19 cellular contexts compared by ENCODE assay signal in genomic region chr19:5504115-5504514, GRCh38. TPM values are rescaled to one million over a fixed set of nuclear protein-coding genes. Genes with fewer than 3 reads are reported as not detected.
DNase-seq lines count a peak whose midpoint lies in the region; ATAC-seq, FAIRE-seq and TF ChIP-seq lines count a peak whose summit lies in the region.
"Had no signal": no experiment of that assay in that cellular context is flagged by ENCODE, and none has a peak within 500 bp of the region (broad histone marks: within the 10 kb centered on the region; RNA-seq: fewer than 3 reads in every experiment).

No MANE protein-coding gene starts in this region.

- DNase-seq in DND-41 (no peak), astrocyte of the spinal cord (ENCODE audit: low read depth, low spot score) (no peak), iPS-NIHi7 (ENCODE audit: extremely low spot score) (peak; percentile 50), GM12891 (ENCODE audit: insufficient read length, low spot score) (no peak), NCI-H1105 treated with DMSO at 0.1 percent for 48 hours (lab: John Stamatoyannopoulos, UW) (no peak)
- DNase-seq: activated B cell treated with CpG ODN at 0.5 μM for 24 hours; activated CD4-positive, alpha-beta memory T cell treated with anti-CD3 and anti-CD28 coated beads, Interleukin-2, amount 10 ng/mL, durations not matched to agents 7 days and 5 days; activated T-cell treated with anti-CD3 and anti-CD28 coated beads, Interleukin-2, amount 50 U/mL, for 24 hours; colonic mucosa; EL; NCI-H146; NCI-H226; SK-N-SH; spleen; stimulated activated CD4-positive, alpha-beta T cell treated with anti-CD3 and anti-CD28 coated beads, Interleukin-4, amount 100 ng/mL, for 4 hours had no signal

- no peak for TF ChIP-seq POLR2A in GM12891 (IDR thresholded peaks at IDR 0.05; ENCODE audit: low read depth, low read length)

- H3K27ac ChIP-seq in DND-41 (ENCODE audit: low read length), result no peak overlapping the region
- H3K27ac ChIP-seq: colonic mucosa, heart left ventricle, spleen had no signal

- no peak for FAIRE-seq in GM12891 (lab: Jason Lieb, UNC)
- FAIRE-seq: GM18507 had no signal

- H3K9ac ChIP-seq in DND-41 (ENCODE audit: low read depth, low read length), result no peak overlapping the region
- H3K9ac ChIP-seq: SK-N-SH had no signal

- no peaks in the 10 kb centered on the region for H3K36me3 ChIP-seq in DND-41 (ENCODE audit: insufficient read depth, low read length)
- H3K36me3 ChIP-seq: colonic mucosa, heart left ventricle, spleen had no signal

- H3K4me1 ChIP-seq in DND-41 (ENCODE audit: insufficient read depth, low read length), result no peaks in the 10 kb centered on the region
- H3K4me1 ChIP-seq: colonic mucosa, heart left ventricle, spleen had no signal

- H3K27me3 ChIP-seq in DND-41 (ENCODE audit: insufficient read depth, low read length, poor library complexity), result no peaks in the 10 kb centered on the region
- H3K27me3 ChIP-seq: colonic mucosa had no signal

- TF ChIP-seq CTCF in DND-41 (IDR thresholded peaks at IDR 0.05; ENCODE audit: borderline replicate concordance, extremely low read depth, low read length, poor library complexity, severe bottlenecking), result peak; percentile 33
- TF ChIP-seq CTCF in GM12873 (IDR thresholded peaks at IDR 0.05; ENCODE audit: insufficient read depth, low read depth, low read length, missing control alignments), result peak; percentile 40
- peak; percentile 18 for TF ChIP-seq CTCF in astrocyte of the spinal cord (IDR thresholded peaks at IDR 0.05; ENCODE audit: low read depth, low read length)

- H3K4me2 ChIP-seq in DND-41 (ENCODE audit: insufficient read depth, low read length), result no peak overlapping the region
- H3K4me2 ChIP-seq: SK-N-SH had no signal

- in situ Hi-C loops in astrocyte of the spinal cord (cut with HindIII; ENCODE audit: low sequenced_read_pairs), result no loop called here

- H4K20me1 ChIP-seq in DND-41 (ENCODE audit: insufficient read depth, low read length), result no peaks in the 10 kb centered on the region

- no peak overlapping the region for H2AFZ ChIP-seq in DND-41 (ENCODE audit: low read depth, low read length)

- H3K4me3 ChIP-seq in DND-41 (ENCODE audit: low read depth in 1 of 2, low read length in 2 of 2) (no peak overlapping the region), astrocyte of the spinal cord (ENCODE audit: low read depth, low read length) (no peak overlapping the region)
- H3K4me3 ChIP-seq: colonic mucosa, heart left ventricle, spleen had no signal

- ATAC-seq in DND-41 (ENCODE audit: insufficient read depth, low read depth) (no peak), HG02588 (IDR thresholded peaks at IDR 0.05; ENCODE audit: unreplicated experiment) (no peak)
- ATAC-seq: heart left ventricle had no signal

- H3K9me3 ChIP-seq in DND-41 (ENCODE audit: insufficient read depth, low read length, severe bottlenecking), result peaks cover 8% of the 10 kb centered on the region
- H3K9me3 ChIP-seq: colonic mucosa, SK-N-SH had no signal

- H3K79me2 ChIP-seq in DND-41 (ENCODE audit: insufficient read depth, low read length), result no peaks in the 10 kb centered on the region

TF ChIP-seq in GM12891, 5 proteins besides CTCF, POLR2A, EP300 and RAD21:
- TF ChIP-seq POU2F2 (IDR thresholded peaks at IDR 0.05; ENCODE audit: low read depth, low read length) (no peak), PAX5 (IDR thresholded peaks at IDR 0.05; ENCODE audit: insufficient read depth, low read length, severe bottlenecking) (no peak), SPI1 (IDR thresholded peaks at IDR 0.05; ENCODE audit: low read depth, low read length) (no peak), POLR2AphosphoS5 (IDR thresholded peaks at IDR 0.05; ENCODE audit: low read depth, low read length) (no peak), TAF1 (IDR thresholded peaks at IDR 0.05; ENCODE audit: low read depth, low read length) (no peak)

RNA-seq across cellular contexts. Expression of gene ZNRF4, which starts 48.9 kb away (rescaled TPM):
- polyA plus RNA-seq in GM12891 (2012; ENCODE audit: low read depth, missing spikeins), result not detected
- polyA plus RNA-seq: heart left ventricle, SK-N-SH, spleen had no signal
